ENCODE assay signal across 1 cellular context in the genomic region with DNA sequence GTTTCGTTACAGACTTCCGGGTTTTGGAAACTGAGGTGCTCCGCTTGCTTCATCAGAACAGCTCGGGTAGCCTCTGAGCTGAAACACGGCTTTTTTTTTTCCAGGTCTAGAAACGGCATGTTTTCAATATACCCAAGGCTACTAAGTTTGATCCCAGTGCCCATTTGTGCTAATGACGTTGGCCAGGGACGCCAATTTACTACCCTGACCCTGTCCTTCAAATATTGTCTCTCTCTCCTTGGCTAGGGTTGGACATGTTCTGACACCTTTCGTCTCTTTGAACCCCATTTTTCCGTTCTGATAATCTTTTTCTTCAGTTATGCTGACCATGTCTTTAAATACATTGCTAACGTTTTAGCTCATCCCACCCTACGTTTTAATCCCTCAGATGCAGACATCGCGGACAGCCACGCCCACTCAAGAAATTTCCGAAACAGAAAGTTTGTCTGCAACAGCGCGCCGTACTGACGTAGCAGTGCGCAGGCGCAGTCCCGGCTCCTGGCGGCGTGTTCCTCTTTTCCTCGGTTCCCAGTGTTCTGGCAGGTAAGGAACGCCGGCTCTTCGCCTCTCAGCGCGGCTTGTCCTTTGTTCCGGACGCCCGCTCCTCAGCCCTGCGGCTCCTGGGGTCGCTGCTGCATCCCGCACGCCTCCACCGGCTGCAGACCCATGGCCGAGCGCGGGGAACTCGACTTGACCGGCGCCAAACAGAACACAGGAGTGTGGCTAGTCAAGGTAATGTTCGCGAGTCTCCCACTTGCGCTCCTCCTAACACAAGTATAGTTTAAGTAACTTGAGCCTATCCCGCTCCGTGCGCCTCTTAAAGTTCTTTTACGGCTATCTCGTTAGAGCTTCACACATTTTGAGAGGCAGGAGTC.
TF ChIP-seq lines count a peak whose summit lies in the region.

Gene GTF2F2, plus strand, starts transcription at position 521 of the 875 bp plus-strand sequence. Its CDS starts 146 bp downstream, at position 667.

TF ChIP-seq in K562, 482 proteins besides CTCF, POLR2A, EP300 and RAD21 (continued from another document and continues in another):
- no peak for TF ChIP-seq ATF6 (CRISPR knock-in tag; IDR thresholded peaks at IDR 0.05)
- TF ChIP-seq NFIC (IDR thresholded peaks at IDR 0.05) = no peak; the same call in 1 of the 2 replicates
- TF ChIP-seq HMG20A (CRISPR knock-in tag; conservative IDR thresholded peaks at IDR 0.05) = no peak
- TF ChIP-seq ZNF3 (CRISPR knock-in tag; IDR thresholded peaks at IDR 0.05) = no peak
- TF ChIP-seq LCOR (CRISPR knock-in tag; IDR thresholded peaks at IDR 0.05) = no peak
- TF ChIP-seq HMGXB4 (CRISPR knock-in tag; IDR thresholded peaks at IDR 0.05) = no peak
- no peak for TF ChIP-seq POLR2AphosphoS2 (IDR thresholded peaks at IDR 0.05; ENCODE audit: low read length)
- TF ChIP-seq EHMT2 (IDR thresholded peaks at IDR 0.05) = no peak
- peak in 1 of 2 experiments; percentile 53; a peak in 2 of 4 replicates for TF ChIP-seq HDAC1 (IDR thresholded peaks at IDR 0.05)
- no peak for TF ChIP-seq PURB (CRISPR knock-in tag; IDR thresholded peaks at IDR 0.05; ENCODE audit: low read depth)
- peak; percentile 73; the same call in 1 of the 2 replicates for TF ChIP-seq ZNF511 (CRISPR knock-in tag; IDR thresholded peaks at IDR 0.05)
- no peak for TF ChIP-seq DEAF1 (CRISPR knock-in tag; IDR thresholded peaks at IDR 0.05)
- TF ChIP-seq CREM (IDR thresholded peaks at IDR 0.05; ENCODE audit: low read depth) = peak; percentile 95
- TF ChIP-seq XRCC3 (IDR thresholded peaks at IDR 0.05) = no peak
- TF ChIP-seq SP1 (CRISPR knock-in tag; IDR thresholded peaks at IDR 0.05) = peak; percentile 68; the same call in 1 of the 2 replicates
- TF ChIP-seq ATF7 (IDR thresholded peaks at IDR 0.05) = peak; percentile 55; the same call in 1 of the 2 replicates
- TF ChIP-seq, protein P1, sequence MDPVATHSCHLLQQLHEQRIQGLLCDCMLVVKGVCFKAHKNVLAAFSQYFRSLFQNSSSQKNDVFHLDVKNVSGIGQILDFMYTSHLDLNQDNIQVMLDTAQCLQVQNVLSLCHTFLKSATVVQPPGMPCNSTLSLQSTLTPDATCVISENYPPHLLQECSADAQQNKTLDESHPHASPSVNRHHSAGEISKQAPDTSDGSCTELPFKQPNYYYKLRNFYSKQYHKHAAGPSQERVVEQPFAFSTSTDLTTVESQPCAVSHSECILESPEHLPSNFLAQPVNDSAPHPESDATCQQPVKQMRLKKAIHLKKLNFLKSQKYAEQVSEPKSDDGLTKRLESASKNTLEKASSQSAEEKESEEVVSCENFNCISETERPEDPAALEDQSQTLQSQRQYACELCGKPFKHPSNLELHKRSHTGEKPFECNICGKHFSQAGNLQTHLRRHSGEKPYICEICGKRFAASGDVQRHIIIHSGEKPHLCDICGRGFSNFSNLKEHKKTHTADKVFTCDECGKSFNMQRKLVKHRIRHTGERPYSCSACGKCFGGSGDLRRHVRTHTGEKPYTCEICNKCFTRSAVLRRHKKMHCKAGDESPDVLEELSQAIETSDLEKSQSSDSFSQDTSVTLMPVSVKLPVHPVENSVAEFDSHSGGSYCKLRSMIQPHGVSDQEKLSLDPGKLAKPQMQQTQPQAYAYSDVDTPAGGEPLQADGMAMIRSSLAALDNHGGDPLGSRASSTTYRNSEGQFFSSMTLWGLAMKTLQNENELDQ (CRISPR knock-in tag; IDR thresholded peaks at IDR 0.05; ENCODE audit: borderline replicate concordance) = no peak
- no peak for TF ChIP-seq CBX2 (IDR thresholded peaks at IDR 0.05; ENCODE audit: insufficient read depth, low read length, poor library complexity, severe bottlenecking)
- TF ChIP-seq ZBTB17 (CRISPR knock-in tag; IDR thresholded peaks at IDR 0.05) = no peak
- TF ChIP-seq, protein P2, sequence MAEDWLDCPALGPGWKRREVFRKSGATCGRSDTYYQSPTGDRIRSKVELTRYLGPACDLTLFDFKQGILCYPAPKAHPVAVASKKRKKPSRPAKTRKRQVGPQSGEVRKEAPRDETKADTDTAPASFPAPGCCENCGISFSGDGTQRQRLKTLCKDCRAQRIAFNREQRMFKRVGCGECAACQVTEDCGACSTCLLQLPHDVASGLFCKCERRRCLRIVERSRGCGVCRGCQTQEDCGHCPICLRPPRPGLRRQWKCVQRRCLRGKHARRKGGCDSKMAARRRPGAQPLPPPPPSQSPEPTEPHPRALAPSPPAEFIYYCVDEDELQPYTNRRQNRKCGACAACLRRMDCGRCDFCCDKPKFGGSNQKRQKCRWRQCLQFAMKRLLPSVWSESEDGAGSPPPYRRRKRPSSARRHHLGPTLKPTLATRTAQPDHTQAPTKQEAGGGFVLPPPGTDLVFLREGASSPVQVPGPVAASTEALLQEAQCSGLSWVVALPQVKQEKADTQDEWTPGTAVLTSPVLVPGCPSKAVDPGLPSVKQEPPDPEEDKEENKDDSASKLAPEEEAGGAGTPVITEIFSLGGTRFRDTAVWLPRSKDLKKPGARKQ (CRISPR knock-in tag; IDR thresholded peaks at IDR 0.05) = no peak
- no peak for TF ChIP-seq FOXA1 (IDR thresholded peaks at IDR 0.05; ENCODE audit: borderline replicate concordance)
- no peak for TF ChIP-seq MXI1 (IDR thresholded peaks at IDR 0.05; ENCODE audit: low read depth, low read length)
- no peak for TF ChIP-seq TSC22D4 (tag; IDR thresholded peaks at IDR 0.05)
- TF ChIP-seq PBX2 (CRISPR knock-in tag; IDR thresholded peaks at IDR 0.05; ENCODE audit: low read depth) = no peak
- no peak for TF ChIP-seq PBX2 (tag; conservative IDR thresholded peaks at IDR 0.05; ENCODE audit: low read depth)
- TF ChIP-seq SMARCB1 (IDR thresholded peaks at IDR 0.05; ENCODE audit: insufficient read length, low read depth) = no peak
- no peak for TF ChIP-seq CHAMP1 (IDR thresholded peaks at IDR 0.05)
- TF ChIP-seq ZNF436 (CRISPR knock-in tag; IDR thresholded peaks at IDR 0.05) = no peak
- TF ChIP-seq MNT (conservative IDR thresholded peaks at IDR 0.05) = peak; percentile 62 to 70
- TF ChIP-seq PCBP2 (IDR thresholded peaks at IDR 0.05; ENCODE audit: low read depth, low read length, poor library complexity, severe bottlenecking) = no peak
- no peak for TF ChIP-seq E2F3 (CRISPR knock-in tag; IDR thresholded peaks at IDR 0.05)
- TF ChIP-seq TSHZ1 (CRISPR knock-in tag; IDR thresholded peaks at IDR 0.05) = no peak
